Comparison of ENCODE assay signal across 5 cellular contexts in the genomic region with DNA sequence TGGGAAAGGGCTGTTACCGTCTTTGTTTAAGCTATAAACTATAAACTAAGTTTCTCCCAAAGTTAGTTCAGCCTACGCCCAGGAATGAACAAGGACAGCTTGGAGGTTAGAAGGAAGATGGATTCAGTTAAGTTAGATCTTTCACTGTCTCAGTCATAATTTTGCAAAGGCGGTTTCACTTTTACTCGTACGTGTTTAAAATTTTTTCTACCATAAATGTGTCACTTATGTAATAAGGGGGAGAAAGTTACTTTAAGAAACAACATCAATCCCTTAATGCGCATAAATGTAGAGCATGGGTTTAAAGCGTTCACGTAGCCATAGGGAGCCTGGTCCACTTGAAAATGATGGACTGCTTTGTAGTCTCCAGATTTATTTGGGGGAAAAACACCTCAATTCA.
"Had no signal": no experiment of that assay in that cellular context is flagged by ENCODE, and none has a peak within 500 bp of the region (broad histone marks: within the 10 kb centered on the region; RNA-seq: fewer than 3 reads in every experiment).

No MANE protein-coding gene starts in this region.

- H3K4me3 Mint-ChIP-seq: GM23338, H9 had no signal

- ATAC-seq: GM23338, K562 had no signal

- DNase-seq: H9, HCEC 1CT, IMR-90 had no signal

- H3K27ac Mint-ChIP-seq: GM23338, H9 had no signal

- H3K4me2 ChIP-seq: GM23338 had no signal

- H3K4me1 Mint-ChIP-seq: GM23338, H9 had no signal

- H3K4me3 ChIP-seq: GM23338, K562 had no signal
